Comparison of ENCODE assay signal across 9 cellular contexts in genomic region chr11:8959546-8960166, GRCh38. TPM values are rescaled to one million over a fixed set of nuclear protein-coding genes. Genes with fewer than 3 reads are reported as not detected.
DNase-seq lines count a peak whose midpoint lies in the region; ATAC-seq, FAIRE-seq and TF ChIP-seq lines count a peak whose summit lies in the region.
"Had no signal": no experiment of that assay in that cellular context is flagged by ENCODE, and none has a peak within 500 bp of the region (broad histone marks: within the 10 kb centered on the region; RNA-seq: fewer than 3 reads in every experiment).

No MANE protein-coding gene starts in this region.

- H3K36me3 ChIP-seq in pancreas = peaks cover 0 to 7% (median 0%) of the 10 kb centered on the region in 3 donors

- DNase-seq in AG08396 (ENCODE audit: low spot score) = peak; percentile 78
- DNase-seq in GM03348 (ENCODE audit: low spot score) = peak; percentile 90
- peak; percentile 3 for DNase-seq in NCI-H1694 (lab: John Stamatoyannopoulos, UW)
- peak; percentile 94 for DNase-seq in fibroblast of peridontal ligament (ENCODE audit: extremely low read depth)
- DNase-seq in pancreas = peak in 3 of 6 donors; percentile 25 to 33 (median 30)
- no peak for DNase-seq in NCI-H128 (lab: John Stamatoyannopoulos, UW; ENCODE audit: unreplicated experiment)

- H3K4me3 ChIP-seq in pancreas = no peak overlapping the region
- H3K4me3 ChIP-seq: SJSA1 had no signal

- FAIRE-seq in pancreas (lab: Jason Lieb, UNC) = peak; percentile 23

- H3K27ac ChIP-seq in VCaP (peak overlapping the region; percentile 26), pancreas (no peak overlapping the region)
- H3K27ac ChIP-seq: SJSA1 had no signal

- intact Hi-C loops in pancreas (cut with DNase I) = no loop called here

- peak; percentile 28 for ATAC-seq in HG02623 (IDR thresholded peaks at IDR 0.05; ENCODE audit: unreplicated experiment)
- ATAC-seq in pancreas = peak in 3 of 4 donors; percentile 38 to 44 (median 41)

- H3K9me3 ChIP-seq in pancreas = no peaks in the 10 kb centered on the region
- H3K9me3 ChIP-seq: SJSA1 had no signal

- H3K4me1 ChIP-seq in pancreas = peaks cover 3 to 11% (median 10%) of the 10 kb centered on the region in 3 donors

- 12 to 59% methylated on average over 2 of the region's 2 CpGs for WGBS in pancreas, 2 donors

- H3K27me3 ChIP-seq in pancreas = no peaks in the 10 kb centered on the region
- H3K27me3 ChIP-seq: SJSA1 had no signal

- peak; percentile 76 for TF ChIP-seq CTCF in VCaP (conservative IDR thresholded peaks at IDR 0.05)
- peak in 3 of 4 donors; percentile 9 to 43 (median 37) for TF ChIP-seq CTCF in pancreas (IDR thresholded peaks at IDR 0.05)

RNA-seq across cellular contexts. Expression of gene TMEM9B, which starts 4.6 kb away (rescaled TPM):
- total RNA-seq in pancreas = 10 to 100 TPM; 12.8 to 23.3 (median 19.5) TPM
- polyA plus RNA-seq in pancreas = 10 to 100 TPM; 14.7 to 39.4 TPM

RNA-seq across cellular contexts. Expression of gene ASCL3, which starts 16.8 kb away (rescaled TPM):
- total RNA-seq in pancreas = under 1 TPM in 1 of 6 donors, not detected in 5; 0.34 TPM
- polyA plus RNA-seq in pancreas = not detected
- total RNA-seq: SJSA1 had no signal

RNA-seq across cellular contexts. Expression of gene C11orf16, which starts 26.9 kb away (rescaled TPM):
- not detected for total RNA-seq in pancreas
- not detected for polyA plus RNA-seq in pancreas
- total RNA-seq: SJSA1 had no signal

RNA-seq across cellular contexts. Expression of gene NRIP3, which starts 44.1 kb away (rescaled TPM):
- total RNA-seq in pancreas = under 1 TPM; 0.16 to 0.44 (median 0.28) TPM
- polyA plus RNA-seq in pancreas = under 1 TPM; 0.04 to 0.26 TPM

RNA-seq across cellular contexts. Expression of gene AKIP1, which starts 48.7 kb away (rescaled TPM):
- 10 to 100 TPM in 1 of 6 donors, 1 to 10 TPM in 5; 6.3 to 11.6 (median 7.9) TPM for total RNA-seq in pancreas
- polyA plus RNA-seq in pancreas = 10 to 100 TPM in 1 of 2 donors, 1 to 10 TPM in 1; 6.5 to 11.6 TPM
